In genomic region chr17:37406635-37407455, GRCh38 we compare ENCODE assay signal across 1 cellular context.
TF ChIP-seq lines count a peak whose summit lies in the region.

ACACA (minus strand) TSS chr17:37406836; CDS start chr17:37406299, 537 bp downstream.
TADA2A (plus strand) TSS chr17:37406886; CDS start chr17:37411366, 4,480 bp downstream.

TF ChIP-seq in K562, 482 proteins besides CTCF, POLR2A, EP300 and RAD21 (continued from another document):
- TF ChIP-seq ZNF395 (CRISPR knock-in tag; IDR thresholded peaks at IDR 0.05), result peak; percentile 48; the same call in 1 of the 2 replicates
- TF ChIP-seq TRIM28 (IDR thresholded peaks at IDR 0.05), result no peak
- TF ChIP-seq SAP30 (IDR thresholded peaks at IDR 0.05; ENCODE audit: borderline replicate concordance, insufficient read depth, low read depth, low read length, poor library complexity, severe bottlenecking), result peak; percentile 38
- no peak for TF ChIP-seq PHF21A (IDR thresholded peaks at IDR 0.05; ENCODE audit: borderline replicate concordance, low read depth)
- peak; percentile 86 for TF ChIP-seq POLR2G (IDR thresholded peaks at IDR 0.05; ENCODE audit: low read depth, low read length)
- 0 out of 2 replicates have a peak, but pooled peaks have one; percentile 23 for TF ChIP-seq ESRRA (IDR thresholded peaks at IDR 0.05; ENCODE audit: borderline replicate concordance, low read depth)
- TF ChIP-seq PHB2 (IDR thresholded peaks at IDR 0.05; ENCODE audit: low read depth), result no peak
- TF ChIP-seq HNRNPUL1 (IDR thresholded peaks at IDR 0.05; ENCODE audit: low read length), result no peak
- no peak for TF ChIP-seq ZNF75A (CRISPR knock-in tag; IDR thresholded peaks at IDR 0.05)
- no peak; the same call in none of the 2 replicates for TF ChIP-seq GABPA (tag; conservative IDR thresholded peaks at IDR 0.05; ENCODE audit: low read depth)
- no peak for TF ChIP-seq CUX1 (CRISPR knock-in tag; IDR thresholded peaks at IDR 0.05)
- TF ChIP-seq ZNF197 (CRISPR knock-in tag; IDR thresholded peaks at IDR 0.05; ENCODE audit: low read depth), result peak; percentile 92
- TF ChIP-seq RB1 (IDR thresholded peaks at IDR 0.05; ENCODE audit: low read depth), result peak; percentile 88
- TF ChIP-seq ATF2 (CRISPR knock-in tag; IDR thresholded peaks at IDR 0.05), result no peak
- TF ChIP-seq EP400 (IDR thresholded peaks at IDR 0.05), result peak; percentile 80
- TF ChIP-seq ERF (CRISPR knock-in tag; IDR thresholded peaks at IDR 0.05), result no peak
- TF ChIP-seq CEBPG (CRISPR knock-in tag; IDR thresholded peaks at IDR 0.05), result no peak
- TF ChIP-seq CEBPG (tag; conservative IDR thresholded peaks at IDR 0.05 in 1 of 2, IDR thresholded peaks at IDR 0.05 in 1 of 2), result no peak
- TF ChIP-seq TSC22D4 (tag; IDR thresholded peaks at IDR 0.05), result no peak
- 0 out of 2 replicates have a peak, but pooled peaks have one; percentile 23 for TF ChIP-seq CREB3 (tag; conservative IDR thresholded peaks at IDR 0.05; ENCODE audit: low read depth)
- no peak for TF ChIP-seq ELK1 (CRISPR knock-in tag; IDR thresholded peaks at IDR 0.05)
- no peak for TF ChIP-seq SAFB2 (IDR thresholded peaks at IDR 0.05; ENCODE audit: borderline replicate concordance, low read depth, low read length, severe bottlenecking)
- no peak for TF ChIP-seq ZFP30 (CRISPR knock-in tag; IDR thresholded peaks at IDR 0.05; ENCODE audit: borderline replicate concordance)
- peak; percentile 91 for TF ChIP-seq POLR2AphosphoS5 (IDR thresholded peaks at IDR 0.05; ENCODE audit: control insufficient read depth, insufficient read depth, low read depth, low read length)
- peak; percentile 83 for TF ChIP-seq ZNF175 (CRISPR knock-in tag; IDR thresholded peaks at IDR 0.05; ENCODE audit: low read depth)
- no peak for TF ChIP-seq ZNF76 (CRISPR knock-in tag; IDR thresholded peaks at IDR 0.05; ENCODE audit: borderline replicate concordance)
- no peak for TF ChIP-seq TGIF2 (CRISPR knock-in tag; IDR thresholded peaks at IDR 0.05)
- no peak for TF ChIP-seq KLF13 (tag; IDR thresholded peaks at IDR 0.05; ENCODE audit: borderline replicate concordance, low read depth)
- no peak for TF ChIP-seq HIVEP1 (CRISPR knock-in tag; IDR thresholded peaks at IDR 0.05)
- TF ChIP-seq ZNF668 (CRISPR knock-in tag; IDR thresholded peaks at IDR 0.05), result no peak
- TF ChIP-seq HDAC2 (IDR thresholded peaks at IDR 0.05), result no peak
- TF ChIP-seq PURB (CRISPR knock-in tag; IDR thresholded peaks at IDR 0.05; ENCODE audit: low read depth), result no peak
- TF ChIP-seq ZFX (CRISPR knock-in tag; IDR thresholded peaks at IDR 0.05), result peak; percentile 81
- TF ChIP-seq CHD1 (IDR thresholded peaks at IDR 0.05; ENCODE audit: low read length), result no peak
- no peak for TF ChIP-seq GATAD2B (IDR thresholded peaks at IDR 0.05; ENCODE audit: borderline replicate concordance)
- peak; percentile 32; the same call in 1 of the 2 replicates for TF ChIP-seq DMBX1 (CRISPR knock-in tag; IDR thresholded peaks at IDR 0.05; ENCODE audit: borderline replicate concordance)
- no peak for TF ChIP-seq TRIM24 (IDR thresholded peaks at IDR 0.05)
- no peak for TF ChIP-seq NEUROD1 (IDR thresholded peaks at IDR 0.05; ENCODE audit: borderline replicate concordance, low read depth, low read length, partially characterized antibody)
- TF ChIP-seq MAFG (tag; conservative IDR thresholded peaks at IDR 0.05), result no peak
- no peak for TF ChIP-seq ESRRB (CRISPR knock-in tag; IDR thresholded peaks at IDR 0.05; ENCODE audit: borderline replicate concordance)
- no peak for TF ChIP-seq FOXA3 (CRISPR knock-in tag; conservative IDR thresholded peaks at IDR 0.05 in 1 of 2, IDR thresholded peaks at IDR 0.05 in 1 of 2)
- TF ChIP-seq GTF3C2 (IDR thresholded peaks at IDR 0.05; ENCODE audit: borderline replicate concordance, extremely low read depth, insufficient read length), result no peak
- TF ChIP-seq FOXK2 (conservative IDR thresholded peaks at IDR 0.05 in 1 of 2, IDR thresholded peaks at IDR 0.05 in 1 of 2; ENCODE audit: low read depth in 2 of 2), result no peak
- TF ChIP-seq NFE2 (IDR thresholded peaks at IDR 0.05; ENCODE audit: low read depth), result no peak
- peak; percentile 55 for TF ChIP-seq TAF9B (IDR thresholded peaks at IDR 0.05; ENCODE audit: partially characterized antibody)
- TF ChIP-seq NR2C1 (IDR thresholded peaks at IDR 0.05), result no peak
- TF ChIP-seq NR2C1 (tag; IDR thresholded peaks at IDR 0.05), result no peak
- TF ChIP-seq MBD1 (CRISPR knock-in tag; IDR thresholded peaks at IDR 0.05), result no peak
- no peak for TF ChIP-seq GTF2E2 (tag; IDR thresholded peaks at IDR 0.05)
- peak; percentile 1; the same call in 1 of the 2 replicates for TF ChIP-seq E2F1 (CRISPR knock-in tag; IDR thresholded peaks at IDR 0.05)
- TF ChIP-seq PATZ1 (CRISPR knock-in tag; IDR thresholded peaks at IDR 0.05; ENCODE audit: borderline replicate concordance), result no peak
- TF ChIP-seq TBP (optimal IDR thresholded peaks at IDR 0.05; ENCODE audit: low read depth, low read length), result peak; percentile 80
